Comparison of ENCODE assay signal across 15 cellular contexts in the genomic region with DNA sequence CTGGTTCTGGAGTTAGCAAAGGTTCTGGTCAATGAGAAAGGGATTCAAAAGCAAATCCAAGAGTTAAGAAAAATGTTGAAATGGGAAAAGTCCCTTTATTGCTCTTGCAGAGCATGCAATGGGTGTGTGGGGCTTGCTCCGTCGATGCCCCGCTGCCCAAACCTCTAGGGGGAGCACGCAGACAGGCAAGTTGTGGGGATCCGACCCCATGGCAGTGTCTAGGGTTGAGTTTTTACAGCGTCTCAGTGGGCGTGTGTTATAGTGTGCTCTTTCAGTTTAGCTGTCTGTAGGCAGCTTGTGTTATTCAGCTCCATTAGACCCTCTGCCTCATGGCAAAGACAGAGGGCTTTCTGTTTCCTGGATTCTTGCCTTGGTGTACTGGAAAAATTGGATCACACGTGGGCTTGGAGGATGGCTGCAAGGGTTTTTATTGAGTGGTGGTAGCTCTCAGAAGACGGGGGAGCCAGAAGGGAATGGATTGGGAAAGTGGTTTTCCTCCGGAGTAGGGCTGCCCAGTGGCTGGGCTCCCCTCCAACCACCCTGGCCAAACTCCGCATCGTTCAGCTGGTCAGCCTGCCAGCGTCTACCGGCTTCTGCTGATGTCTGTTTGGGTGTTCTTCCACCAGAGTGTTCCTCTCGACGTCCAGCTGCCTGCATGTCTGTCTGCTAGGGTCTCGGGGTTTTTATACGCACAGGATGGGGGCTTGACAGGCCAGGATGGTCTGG.
A peak's percentile ranks its signal among the peaks of the same experiment; 100 is the strongest.
DNase-seq lines count a peak whose midpoint lies in the region; ATAC-seq and TF ChIP-seq lines count a peak whose summit lies in the region.
"Had no signal": no experiment of that assay in that cellular context is flagged by ENCODE, and none has a peak within 500 bp of the region (broad histone marks: within the 10 kb centered on the region; RNA-seq: fewer than 3 reads in every experiment).

No MANE protein-coding gene starts in this region.

- H3K27me3 ChIP-seq in neural progenitor cell (no peaks in the 10 kb centered on the region), colonic mucosa (no peaks in the 10 kb centered on the region)
- H3K27me3 ChIP-seq: SJSA1 had no signal

- no peaks in the 10 kb centered on the region for H4K20me1 ChIP-seq in neural progenitor cell (ENCODE audit: low read depth)

- ATAC-seq in esophagus mucosa (peak; percentile 20), HG03442 (IDR thresholded peaks at IDR 0.05; ENCODE audit: unreplicated experiment) (no peak)
- ATAC-seq: natural killer cell treated with Interleukin-12 subunit alpha and Interleukin-12 subunit beta and Interleukin-15 and Interleukin-18, amount 100 ng/mL, for 72 hours had no signal

- H3K4me2 ChIP-seq in neural progenitor cell, result no peak overlapping the region

- H3F3A ChIP-seq in neural progenitor cell (ENCODE audit: low read depth), result peaks cover 3% of the 10 kb centered on the region

- H3K4me1 Mint-ChIP-seq in neural progenitor cell, result no peaks in the 10 kb centered on the region

- H3K27ac ChIP-seq in C4-2B, result no peak overlapping the region
- H3K27ac ChIP-seq in neural progenitor cell, result no peak overlapping the region
- H3K27ac ChIP-seq in colonic mucosa, result no peak overlapping the region
- H3K27ac ChIP-seq: SJSA1 had no signal

- H3K27me3 Mint-ChIP-seq in neural progenitor cell (ENCODE audit: insufficient read depth, low read depth), result peaks cover 4% of the 10 kb centered on the region
- H3K27me3 Mint-ChIP-seq: natural killer cell treated with Interleukin-12 subunit alpha and Interleukin-12 subunit beta and Interleukin-15 and Interleukin-18, amount 100 ng/mL, for 72 hours had no signal

- no peak overlapping the region for H3K27ac Mint-ChIP-seq in neural progenitor cell
- H3K27ac Mint-ChIP-seq: natural killer cell treated with Interleukin-12 subunit alpha and Interleukin-12 subunit beta and Interleukin-15 and Interleukin-18, amount 100 ng/mL, for 72 hours had no signal

- H3K9me3 ChIP-seq in neural progenitor cell (ENCODE audit: low read depth) (no peaks in the 10 kb centered on the region), colonic mucosa (no peaks in the 10 kb centered on the region)

- TF ChIP-seq CTCF in C4-2B (conservative IDR thresholded peaks at IDR 0.05) (0 out of 2 replicates have a peak, but pooled peaks have one; percentile 11), neural progenitor cell (IDR thresholded peaks at IDR 0.05) (no peak), colonic mucosa (IDR thresholded peaks at IDR 0.05) (no peak)

- H3K36me3 Mint-ChIP-seq in neural progenitor cell, result no peaks in the 10 kb centered on the region

- peaks cover 21% of the 10 kb centered on the region for H3K9me3 Mint-ChIP-seq in neural progenitor cell

- no peak overlapping the region for H3K4me3 ChIP-seq in neural progenitor cell
- H3K4me3 ChIP-seq in colonic mucosa, result no peak overlapping the region
- H3K4me3 ChIP-seq: SJSA1 had no signal

- H3K79me2 ChIP-seq in neural progenitor cell (ENCODE audit: low read depth), result no peaks in the 10 kb centered on the region

- DNase-seq in RPMI7951 (ENCODE audit: low read depth) (peak; percentile 64), neural progenitor cell (ENCODE audit: low spot score) (peak; percentile 4), SHP77 treated with DMSO at 0.1 percent for 48 hours (lab: John Stamatoyannopoulos, UW) (no peak), RKO (ENCODE audit: low spot score) (no peak), colonic mucosa (no peak)
- DNase-seq: activated CD8-positive, alpha-beta memory T cell treated with anti-CD3 and anti-CD28 coated beads, Interleukin-2, amount 50 U/mL, for 4 hours; DMS 273 treated with DMSO at 0.1 percent for 48 hours; foreskin fibroblast; IMR-90; NCI-H1417 treated with DMSO at 0.1 percent for 48 hours had no signal

- H2AFZ ChIP-seq in neural progenitor cell (replicated peaks), result no peak overlapping the region

- H3K4me3 Mint-ChIP-seq in neural progenitor cell, result no peak overlapping the region
- H3K4me3 Mint-ChIP-seq: natural killer cell treated with Interleukin-12 subunit alpha and Interleukin-12 subunit beta and Interleukin-15 and Interleukin-18, amount 100 ng/mL, for 72 hours had no signal

- H3K9ac ChIP-seq in neural progenitor cell, result no peak overlapping the region
- H3K9ac ChIP-seq in colonic mucosa (ENCODE audit: low read depth in 2 of 2, low read length in 2 of 2), result no peak overlapping the region

- intact Hi-C loops in colonic mucosa (cut with DNase I), result no loop called here

- peaks cover 7% of the 10 kb centered on the region for H3K4me1 ChIP-seq in neural progenitor cell
- no peaks in the 10 kb centered on the region for H3K4me1 ChIP-seq in colonic mucosa
- H3K4me1 ChIP-seq: SJSA1 had no signal

- no peaks in the 10 kb centered on the region for H3K36me3 ChIP-seq in neural progenitor cell
- H3K36me3 ChIP-seq in colonic mucosa, result no peaks in the 10 kb centered on the region
- H3K36me3 ChIP-seq: SJSA1 had no signal

Comparison
In these comparisons a context has a peak if more than half of its experiments do, and no peak if none do; other contexts are left out.
1. DNase-seq: peak in RPMI7951 (single experiment) and neural progenitor cell (single experiment); none in SHP77 treated with DMSO at 0.1 percent for 48 hours (single experiment), RKO (single experiment) and colonic mucosa (single experiment).